ENCODE assay signal across 22 cellular contexts in the genomic region with DNA sequence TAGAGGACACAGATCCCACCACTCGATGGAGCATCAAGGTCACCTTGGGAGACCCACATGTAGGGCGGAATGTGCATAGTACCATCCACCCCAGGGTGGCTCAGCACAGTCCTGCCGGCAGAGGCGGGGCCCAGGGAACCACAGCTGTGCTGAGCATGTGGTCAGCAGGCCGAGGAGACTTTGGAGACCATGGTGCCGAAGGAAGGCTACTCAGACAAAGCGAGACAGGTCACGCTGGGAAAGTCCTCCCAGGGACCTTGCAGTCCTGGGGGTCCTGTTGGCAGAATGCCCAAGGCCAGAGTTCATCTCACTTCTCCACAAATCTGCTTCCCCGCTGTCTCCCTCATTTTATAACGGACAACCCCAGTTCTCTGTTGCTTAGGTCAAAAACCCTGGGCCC. TPM values are rescaled to one million over a fixed set of nuclear protein-coding genes. Genes with fewer than 3 reads are reported as not detected.
DNase-seq lines count a peak whose midpoint lies in the region; ATAC-seq and TF ChIP-seq lines count a peak whose summit lies in the region.
"Had no signal": no experiment of that assay in that cellular context is flagged by ENCODE, and none has a peak within 500 bp of the region (broad histone marks: within the 10 kb centered on the region; RNA-seq: fewer than 3 reads in every experiment).

No MANE protein-coding gene starts in this region.

- 84 to 94% (median 89%) methylated on average over 10 of the region's 10 CpGs for WGBS in spleen, 5 donors

- peak; percentile 13 for DNase-seq in activated CD4-positive, CD25-positive, alpha-beta regulatory T cell treated with anti-CD3 and anti-CD28 coated beads, Interleukin-2, amount 50 U/mL, for 72 hours
- DNase-seq in activated CD4-positive, CD25-positive, alpha-beta regulatory T cell (lab: John Stamatoyannopoulos, UW), result no peak
- peak; percentile 14 for DNase-seq in RWPE2 (ENCODE audit: low spot score)
- DNase-seq in lower lobe of right lung, result peak; percentile 24
- peak; percentile 44 for DNase-seq in spleen
- no peak for DNase-seq in NAMALWA (ENCODE audit: low spot score)
- no peak for DNase-seq in AG08396 (ENCODE audit: low spot score)
- DNase-seq: Calu3; CD4-positive, alpha-beta T cell; KG1; NCI-H1436; NCI-H2029 treated with DMSO at 0.1 percent for 48 hours; NCI-H2171 treated with DMSO at 0.1 percent for 48 hours; NCI-H446 treated with DMSO at 0.1 percent for 48 hours; NK-92 treated with Interleukin-12 subunit alpha and Interleukin-12 subunit beta, amount 100 ng/mL, for 24 hours had no signal

- H3K27me3 ChIP-seq in RWPE2 (ENCODE audit: insufficient read depth, poor library complexity, severe bottlenecking), result no peaks in the 10 kb centered on the region
- H3K27me3 ChIP-seq in lower lobe of right lung (ENCODE audit: low read depth), result no peaks in the 10 kb centered on the region
- H3K27me3 ChIP-seq in spleen (replicated peaks in 1 of 7), result peaks cover 0 to 38% (median 0%) of the 10 kb centered on the region in 7 donors

- H3K4me1 ChIP-seq in RWPE2 (ENCODE audit: insufficient read depth, poor library complexity, severe bottlenecking), result no peaks in the 10 kb centered on the region
- no peaks in the 10 kb centered on the region for H3K4me1 ChIP-seq in lower lobe of right lung
- H3K4me1 ChIP-seq in spleen, result no peaks in the 10 kb centered on the region
- H3K4me1 ChIP-seq: BE2C, HAP-1 had no signal

- H3K9me3 ChIP-seq in RWPE2 (ENCODE audit: severe bottlenecking) (no peaks in the 10 kb centered on the region), lower lobe of right lung (no peaks in the 10 kb centered on the region), spleen (peaks cover 0 to 8% (median 3%) of the 10 kb centered on the region in 8 donors)
- H3K9me3 ChIP-seq: BE2C had no signal

- no peak for TF ChIP-seq POLR2A in spleen (IDR thresholded peaks at IDR 0.05)

- no peak overlapping the region for H3K4me3 ChIP-seq in RWPE2 (ENCODE audit: severe bottlenecking)
- no peak overlapping the region for H3K4me3 ChIP-seq in lower lobe of right lung
- no peak overlapping the region for H3K4me3 ChIP-seq in spleen
- H3K4me3 ChIP-seq: HAP-1 had no signal

- H3K36me3 ChIP-seq in RWPE2 (ENCODE audit: low read depth) (no peaks in the 10 kb centered on the region), lower lobe of right lung (no peaks in the 10 kb centered on the region), spleen (no peaks in the 10 kb centered on the region)
- H3K36me3 ChIP-seq: BE2C, HAP-1 had no signal

- no peak for ATAC-seq in RWPE2 (ENCODE audit: low read depth)
- ATAC-seq in lower lobe of right lung, result peak in 1 of 2 donors; percentile 39
- no peak for ATAC-seq in GM19397 (IDR thresholded peaks at IDR 0.05; ENCODE audit: unreplicated experiment)

- intact Hi-C loops in lower lobe of right lung (cut with DNase I) (no loop called here), spleen (cut with DNase I; ENCODE audit: low total_unique reads) (no loop called here)

- TF ChIP-seq CTCF in RWPE2 (IDR thresholded peaks at IDR 0.05; ENCODE audit: poor library complexity, severe bottlenecking), result no peak
- no peak for TF ChIP-seq CTCF in lower lobe of right lung (IDR thresholded peaks at IDR 0.05)
- no peak for TF ChIP-seq CTCF in spleen (IDR thresholded peaks at IDR 0.05 in 8 of 11, conservative IDR thresholded peaks at IDR 0.05 in 3 of 11)

- H3K27ac ChIP-seq in RWPE2 (ENCODE audit: poor library complexity, severe bottlenecking) (no peak overlapping the region), lower lobe of right lung (no peak overlapping the region), spleen (no peak overlapping the region)
- H3K27ac ChIP-seq: 22Rv1 had no signal

RNA-seq across cellular contexts. Expression of gene WNT3A, which starts 22.5 kb away (rescaled TPM):
- total RNA-seq in lower lobe of right lung (6.0 TPM), spleen (not detected)
- not detected for polyA plus RNA-seq in spleen
- total RNA-seq: Calu3, OCI-LY7, RPMI7951 had no signal
- polyA plus RNA-seq: AG04450 had no signal

RNA-seq across cellular contexts. Expression of gene ARF1, which starts 53.2 kb away (rescaled TPM):
- total RNA-seq in lower lobe of right lung (368 TPM), spleen (100 to 1,000 TPM; 302 to 387 (median 338) TPM)
- 100 to 1,000 TPM; 150 to 282 (median 231) TPM for polyA plus RNA-seq in spleen

Comparison
In these comparisons a context has a peak if more than half of its experiments do, and no peak if none do; other contexts are left out.
1. DNase-seq: peak in activated CD4-positive, CD25-positive, alpha-beta regulatory T cell treated with anti-CD3 and anti-CD28 coated beads, Interleukin-2, amount 50 U/mL, for 72 hours (single experiment), RWPE2 (single experiment), lower lobe of right lung (single experiment) and spleen (single experiment); none in activated CD4-positive, CD25-positive, alpha-beta regulatory T cell (0 of 4), NAMALWA (single experiment) and AG08396 (single experiment).